19 cellular contexts compared by ENCODE assay signal in the genomic region with DNA sequence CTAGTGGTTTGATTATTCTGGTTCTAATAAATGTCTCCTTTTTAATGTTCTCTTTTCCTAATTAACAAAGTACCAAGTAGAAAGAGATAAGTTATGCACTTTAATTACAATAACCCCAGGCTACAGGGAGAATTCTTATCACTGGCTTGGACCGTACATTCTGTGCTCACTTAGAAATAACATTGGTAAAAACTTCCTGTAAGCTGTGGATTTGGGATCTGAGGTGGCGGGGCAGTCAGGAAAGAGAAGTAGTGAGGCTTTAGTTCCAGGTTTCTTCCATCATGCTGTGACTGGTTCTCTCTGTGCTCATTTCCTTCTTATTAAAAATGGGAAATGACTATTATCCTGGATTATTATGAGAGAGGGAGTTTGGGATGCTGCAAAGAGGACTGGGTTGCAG.
DNase-seq lines count a peak whose midpoint lies in the region; ATAC-seq lines count a peak whose summit lies in the region.
"Had no signal": no experiment of that assay in that cellular context is flagged by ENCODE, and none has a peak within 500 bp of the region (broad histone marks: within the 10 kb centered on the region; RNA-seq: fewer than 3 reads in every experiment).

No MANE protein-coding gene starts in this region.

- DNase-seq in left cardiac atrium (peak; percentile 32), Right ventricle myocardium superior (no peak), dermis blood vessel endothelial cell (peak; percentile 57), left lobe of liver (ENCODE audit: low spot score) (no peak), pulmonary artery endothelial cell (ENCODE audit: low read depth, low spot score) (peak; percentile 36), AML-193 (lab: John Stamatoyannopoulos, UW) (no peak)
- DNase-seq: BE2C; CD4-positive, alpha-beta T cell; CD8-positive, alpha-beta memory T cell; DMS 273 treated with DMSO at 0.1 percent for 48 hours; DMS79; EL; GDM1; H9 had no signal

- intact Hi-C loops in left cardiac atrium (cut with DNase I): no loop called here
- intact Hi-C loops in Right ventricle myocardium superior (cut with DNase I): no loop called here

- ATAC-seq in left cardiac atrium: peak in 1 of 2 donors; percentile 38
- ATAC-seq in Right ventricle myocardium superior (ENCODE audit: poor library complexity): no peak
- ATAC-seq in left lobe of liver: peak; percentile 33
- ATAC-seq in HG03521 (IDR thresholded peaks at IDR 0.05; ENCODE audit: unreplicated experiment): no peak
- ATAC-seq in GM21717 (IDR thresholded peaks at IDR 0.05; ENCODE audit: unreplicated experiment): no peak
- ATAC-seq: GM12878, GM23338, HCT116 had no signal

Comparison
In these comparisons a context has a peak if more than half of its experiments do, and no peak if none do; other contexts are left out.
1. DNase-seq: peak in left cardiac atrium (single experiment), dermis blood vessel endothelial cell (single experiment) and pulmonary artery endothelial cell (single experiment); none in Right ventricle myocardium superior (single experiment), left lobe of liver (single experiment) and AML-193 (0 of 2).